In the genomic region with DNA sequence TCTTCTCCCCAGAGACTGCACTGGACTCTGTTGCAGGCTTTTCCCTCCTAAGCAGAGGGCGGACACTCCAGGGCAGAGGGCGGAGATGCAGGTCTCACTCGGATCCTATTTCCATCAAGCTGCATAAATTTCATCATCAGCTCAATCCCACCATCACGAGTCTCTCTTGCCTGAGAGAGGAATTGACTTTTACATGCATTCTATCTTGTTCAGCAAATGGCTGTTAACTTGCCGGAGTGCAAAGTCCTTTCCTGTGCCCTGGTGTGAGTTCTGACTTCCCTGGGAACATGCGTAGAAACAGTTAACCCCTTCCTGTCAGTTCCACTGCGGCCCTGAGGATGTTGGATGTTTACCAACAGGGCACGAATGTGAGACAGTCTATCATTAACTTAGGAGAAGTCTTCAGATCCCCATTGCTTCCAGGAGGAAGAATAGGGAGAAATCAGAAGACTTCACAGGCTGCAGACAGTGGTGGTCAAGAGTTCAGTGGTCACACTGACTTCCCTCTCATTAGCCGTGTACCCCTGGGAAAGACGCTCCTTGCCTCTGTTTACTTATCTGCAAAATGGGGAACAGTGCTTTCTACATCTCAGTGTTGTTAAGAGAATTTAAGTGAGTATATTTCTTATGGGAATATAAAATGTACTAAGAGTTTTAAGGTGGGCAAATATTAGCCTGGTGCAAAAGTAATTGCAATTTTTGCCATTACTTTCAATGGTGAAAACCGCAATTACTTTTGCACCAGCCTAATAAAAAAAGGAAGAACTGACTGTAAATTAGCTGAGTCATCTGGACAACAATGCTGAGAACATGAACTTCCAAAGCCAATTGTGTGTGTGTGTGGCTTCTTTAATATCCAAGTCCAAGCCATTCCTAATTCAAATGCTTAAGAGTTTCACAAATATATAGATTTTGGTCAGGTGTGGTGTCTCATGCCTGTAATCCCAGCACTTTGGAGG, we compare ENCODE assay signal across 13 cellular contexts.
DNase-seq lines count a peak whose midpoint lies in the region; ATAC-seq and TF ChIP-seq lines count a peak whose summit lies in the region.
"Had no signal": no experiment of that assay in that cellular context is flagged by ENCODE, and none has a peak within 500 bp of the region (broad histone marks: within the 10 kb centered on the region; RNA-seq: fewer than 3 reads in every experiment).

No MANE protein-coding gene starts in this region.

- H3K9me3 Mint-ChIP-seq in nephron: peaks cover 13% of the 10 kb centered on the region

- in situ Hi-C loops in HAP-1 (cut with MboI; ENCODE audit: low sequenced_read_pairs): no loop called here

- no peaks in the 10 kb centered on the region for H3K36me3 ChIP-seq in HAP-1 (replicated peaks)
- H3K36me3 ChIP-seq: right atrium auricular region had no signal

- peaks cover 22% of the 10 kb centered on the region for H3K27me3 Mint-ChIP-seq in nephron (ENCODE audit: low read depth)

- peak overlapping the region; percentile 28 to 65 (median 51) for H3K27ac Mint-ChIP-seq in nephron
- H3K27ac Mint-ChIP-seq: activated CD8-positive, alpha-beta memory T cell treated with anti-CD3 and anti-CD28 coated beads, Interleukin-2, amount 10 ng/mL, durations not matched to agents 7 days and 5 days had no signal

- H3K4me1 Mint-ChIP-seq in nephron: peaks cover 31% of the 10 kb centered on the region
- H3K4me1 Mint-ChIP-seq: activated CD8-positive, alpha-beta memory T cell treated with anti-CD3 and anti-CD28 coated beads, Interleukin-2, amount 10 ng/mL, durations not matched to agents 7 days and 5 days had no signal

- DNase-seq in H4 (ENCODE audit: low spot score) (peak; percentile 45), NCI-H146 treated with DMSO at 0.1 percent for 48 hours (lab: John Stamatoyannopoulos, UW; ENCODE audit: unreplicated experiment) (peak; percentile 9), epithelial cell of proximal tubule (ENCODE audit: low read depth) (peak; percentile 12), HAP-1 (ENCODE audit: low spot score in 2 of 2) (no peak), epidermal melanocyte (ENCODE audit: insufficient read length, low spot score) (no peak)
- DNase-seq: activated CD8-positive, alpha-beta memory T cell treated with anti-CD3 and anti-CD28 coated beads, Interleukin-2, amount 10 ng/mL, durations not matched to agents 7 days and 5 days; COR-L47; head of caudate nucleus; NCI-H2171 had no signal

- ATAC-seq in HG02759 (IDR thresholded peaks at IDR 0.05; ENCODE audit: unreplicated experiment) (no peak), GM21423 (IDR thresholded peaks at IDR 0.05; ENCODE audit: unreplicated experiment) (no peak)
- ATAC-seq: activated CD8-positive, alpha-beta memory T cell treated with anti-CD3 and anti-CD28 coated beads, Interleukin-2, amount 10 ng/mL, durations not matched to agents 7 days and 5 days had no signal

- H3K4me3 Mint-ChIP-seq in nephron: peak overlapping the region in 1 of 3 experiments; percentile 11
- H3K4me3 Mint-ChIP-seq: activated CD8-positive, alpha-beta memory T cell treated with anti-CD3 and anti-CD28 coated beads, Interleukin-2, amount 10 ng/mL, durations not matched to agents 7 days and 5 days had no signal

- H3K4me3 ChIP-seq in epithelial cell of proximal tubule (ENCODE audit: low read depth, low read length): no peak overlapping the region
- H3K4me3 ChIP-seq in HAP-1: no peak overlapping the region
- H3K4me3 ChIP-seq: right atrium auricular region had no signal

- peaks cover 3% of the 10 kb centered on the region; the same call in 1 of the 2 replicates for H3K27me3 ChIP-seq in HAP-1 (ENCODE audit: low read depth)
- H3K27me3 ChIP-seq: right atrium auricular region had no signal

- no peaks in the 10 kb centered on the region for H3K4me1 ChIP-seq in HAP-1
- H3K4me1 ChIP-seq: right atrium auricular region had no signal

- TF ChIP-seq CTCF in epithelial cell of proximal tubule (conservative IDR thresholded peaks at IDR 0.05; ENCODE audit: low read depth, low read length) (no peak), nephron (IDR thresholded peaks at IDR 0.05; ENCODE audit: unreplicated experiment in 3 of 3) (no peak)

- H3K36me3 Mint-ChIP-seq in nephron (ENCODE audit: low read depth): no peaks in the 10 kb centered on the region
- H3K36me3 Mint-ChIP-seq: activated CD8-positive, alpha-beta memory T cell treated with anti-CD3 and anti-CD28 coated beads, Interleukin-2, amount 10 ng/mL, durations not matched to agents 7 days and 5 days had no signal

- H3K9me3 ChIP-seq in HAP-1: no peaks in the 10 kb centered on the region

Comparison
In these comparisons a context has a peak if more than half of its experiments do, and no peak if none do; other contexts are left out.
1. DNase-seq: peak in H4 (single experiment), NCI-H146 treated with DMSO at 0.1 percent for 48 hours (single experiment) and epithelial cell of proximal tubule (single experiment); none in HAP-1 (0 of 2) and epidermal melanocyte (single experiment).